Comparison of ENCODE assay signal across 8 cellular contexts in the genomic region with DNA sequence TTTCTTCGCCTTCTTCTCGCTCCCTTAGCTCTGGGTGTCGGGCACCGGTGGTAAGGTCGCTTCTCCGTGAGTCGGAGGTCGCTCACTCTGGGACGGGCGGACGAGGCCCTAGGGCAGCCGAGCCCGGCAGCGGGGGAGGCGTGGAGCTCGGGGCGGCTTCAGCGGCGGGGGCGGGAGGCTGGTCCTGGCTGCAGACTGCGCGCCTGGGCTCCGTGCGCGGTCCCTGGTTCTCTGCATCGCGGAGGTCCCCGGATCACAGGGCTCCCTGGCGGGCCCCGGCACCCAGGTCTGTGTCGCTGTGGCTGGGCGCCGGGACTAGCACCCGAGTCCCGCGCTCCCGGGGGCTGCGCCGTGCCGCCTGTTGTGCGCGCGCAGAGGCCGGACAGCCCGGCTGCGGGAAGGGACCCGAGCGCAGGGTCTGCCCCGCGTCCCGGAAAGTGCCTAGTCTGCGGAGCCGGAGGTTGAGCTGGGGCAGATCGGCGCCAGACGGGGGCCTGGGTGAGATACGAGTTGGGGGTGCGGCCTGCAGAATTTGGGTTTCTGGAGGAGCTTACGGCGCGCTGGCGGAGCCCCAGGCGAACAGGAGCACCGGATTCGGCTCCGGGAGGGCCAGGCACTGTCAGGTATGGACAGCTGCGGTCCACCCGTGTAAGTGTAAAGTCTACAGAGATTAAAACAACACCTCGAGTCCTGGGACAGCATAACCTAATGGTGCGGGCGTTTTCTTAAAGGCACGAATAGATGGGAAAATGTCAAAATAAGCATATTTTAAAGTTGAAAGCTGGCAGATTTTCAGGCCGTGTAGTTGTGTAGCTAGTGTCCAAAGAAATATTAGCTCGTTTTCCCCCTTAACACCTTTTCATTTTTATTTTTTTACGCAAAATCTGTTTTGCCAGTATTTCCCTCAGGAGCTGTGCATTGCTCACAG. TPM values are rescaled to one million over a fixed set of nuclear protein-coding genes. Genes with fewer than 3 reads are reported as not detected.
A peak's percentile ranks its signal among the peaks of the same experiment; 100 is the strongest.
DNase-seq lines count a peak whose midpoint lies in the region; ATAC-seq and TF ChIP-seq lines count a peak whose summit lies in the region.

No MANE protein-coding gene starts in this region.

- H3K4me3 Mint-ChIP-seq in activated T-helper 1 cell treated with anti-CD3 and anti-CD28 coated beads, Interleukin-12 subunit alpha, Interleukin-12 subunit beta, Interleukin-2, Interleukin-4 antibody, amounts not matched to agents 30 ng/mL and 10 ng/mL and 1 ng/mL, durations not matched to agents 14 hours and 24 hours and 36 hours = peak overlapping the region; percentile 75

- CTCF ChIA-PET in GM10248 (lab: Yijun Ruan, JAX) = interaction anchor here (0.8 to 1.8 kb wide), 19 partner anchors 10 to 495 kb away, joined by 3 to 7 read pairs (median 3); no protein-coding TSS in a partner anchor

- no peak for TF ChIP-seq CTCF in GM10248 (IDR thresholded peaks at IDR 0.05; ENCODE audit: control extremely low read depth, extremely low read depth, low read depth, missing control alignments)
- TF ChIP-seq CTCF in gastroesophageal sphincter (IDR thresholded peaks at IDR 0.05) = peak in 1 of 4 experiments; percentile 43

- no peaks in the 10 kb centered on the region for H3K27me3 ChIP-seq in gastroesophageal sphincter

- TF ChIP-seq EP300 in Ishikawa (IDR thresholded peaks at IDR 0.05; ENCODE audit: borderline replicate concordance) (no peak), gastroesophageal sphincter (IDR thresholded peaks at IDR 0.05) (no peak)

- DNase-seq in GM10248 (ENCODE audit: extremely low spot score) = peak; percentile 53
- no peak for DNase-seq in activated T-helper 1 cell treated with anti-CD3 and anti-CD28 coated beads, Interleukin-12 subunit alpha, Interleukin-12 subunit beta, Interleukin-2, Interleukin-4 antibody, amounts not matched to agents 30 ng/mL and 10 ng/mL and 1 ng/mL, durations not matched to agents 14 hours and 24 hours and 36 hours (ENCODE audit: low spot score)
- DNase-seq in nucleus accumbens (lab: John Stamatoyannopoulos, UW) = peak in 41 of 56 donors; percentile 9 to 78 (median 51)
- DNase-seq in NCI-H1436 treated with DMSO at 0.1 percent for 48 hours (lab: John Stamatoyannopoulos, UW) = no peak

- TF ChIP-seq RAD21 in Ishikawa (IDR thresholded peaks at IDR 0.05; ENCODE audit: low read depth) = no peak

- no peaks in the 10 kb centered on the region for H3K9me3 Mint-ChIP-seq in activated T-helper 1 cell treated with anti-CD3 and anti-CD28 coated beads, Interleukin-12 subunit alpha, Interleukin-12 subunit beta, Interleukin-2, Interleukin-4 antibody, amounts not matched to agents 30 ng/mL and 10 ng/mL and 1 ng/mL, durations not matched to agents 14 hours and 24 hours and 36 hours

- ATAC-seq in GM21576 (IDR thresholded peaks at IDR 0.05; ENCODE audit: unreplicated experiment) (peak; percentile 32), gastroesophageal sphincter (peak; percentile 38), HG03457 (IDR thresholded peaks at IDR 0.05; ENCODE audit: unreplicated experiment) (no peak)

- H3K4me1 ChIP-seq in gastroesophageal sphincter = peaks cover 3 to 75% (median 3%) of the 10 kb centered on the region in 3 donors

- H3K4me1 Mint-ChIP-seq in activated T-helper 1 cell treated with anti-CD3 and anti-CD28 coated beads, Interleukin-12 subunit alpha, Interleukin-12 subunit beta, Interleukin-2, Interleukin-4 antibody, amounts not matched to agents 30 ng/mL and 10 ng/mL and 1 ng/mL, durations not matched to agents 14 hours and 24 hours and 36 hours (ENCODE audit: low read depth) = peaks cover 18% of the 10 kb centered on the region

- H3K27me3 Mint-ChIP-seq in activated T-helper 1 cell treated with anti-CD3 and anti-CD28 coated beads, Interleukin-12 subunit alpha, Interleukin-12 subunit beta, Interleukin-2, Interleukin-4 antibody, amounts not matched to agents 30 ng/mL and 10 ng/mL and 1 ng/mL, durations not matched to agents 14 hours and 24 hours and 36 hours (ENCODE audit: insufficient read depth) = peaks cover 5% of the 10 kb centered on the region

- POLR2A ChIA-PET in GM10248 (lab: Yijun Ruan, JAX) = interaction anchor here (0.6 kb wide), 1 partner anchor 54 kb away, joined by 3 read pairs; no protein-coding TSS in a partner anchor

- H3K9me3 ChIP-seq in gastroesophageal sphincter = no peaks in the 10 kb centered on the region

- peak overlapping the region; percentile 71 for H3K27ac Mint-ChIP-seq in activated T-helper 1 cell treated with anti-CD3 and anti-CD28 coated beads, Interleukin-12 subunit alpha, Interleukin-12 subunit beta, Interleukin-2, Interleukin-4 antibody, amounts not matched to agents 30 ng/mL and 10 ng/mL and 1 ng/mL, durations not matched to agents 14 hours and 24 hours and 36 hours

- 0% methylated on average over 7 to 9 of the region's 75 CpGs for WGBS in gastroesophageal sphincter (ENCODE audit: low coverage in 1 of 2), 2 donors

- H3K36me3 Mint-ChIP-seq in activated T-helper 1 cell treated with anti-CD3 and anti-CD28 coated beads, Interleukin-12 subunit alpha, Interleukin-12 subunit beta, Interleukin-2, Interleukin-4 antibody, amounts not matched to agents 30 ng/mL and 10 ng/mL and 1 ng/mL, durations not matched to agents 14 hours and 24 hours and 36 hours (ENCODE audit: low read depth) = peaks cover 1% of the 10 kb centered on the region

- intact Hi-C loops in activated T-helper 1 cell treated with anti-CD3 and anti-CD28 coated beads, Interleukin-12 subunit alpha, Interleukin-12 subunit beta, Interleukin-2, Interleukin-4 antibody, amounts not matched to agents 30 ng/mL and 10 ng/mL and 1 ng/mL, durations not matched to agents 14 hours and 24 hours and 36 hours (cut with micrococcal nuclease) = loop anchor here (1.0 to 10.0 kb wide), 8 partner anchors 24 to 1082 kb away; a partner anchor contains a TSS

- H3K36me3 ChIP-seq in gastroesophageal sphincter = no peaks in the 10 kb centered on the region

- TF ChIP-seq POLR2A in gastroesophageal sphincter (IDR thresholded peaks at IDR 0.05) = peak in 1 of 2 donors; percentile 2

- H3K4me3 ChIP-seq in gastroesophageal sphincter = peak overlapping the region; percentile 85 to 90

- peak overlapping the region; percentile 84 to 99 (median 98) for H3K27ac ChIP-seq in gastroesophageal sphincter

TF ChIP-seq in Ishikawa, 13 proteins besides CTCF, POLR2A, EP300 and RAD21:
- peak; percentile 80 for TF ChIP-seq EGR1 (IDR thresholded peaks at IDR 0.05)
- no peak for TF ChIP-seq FOXM1 (IDR thresholded peaks at IDR 0.05; ENCODE audit: borderline replicate concordance, low read depth)

RNA-seq across cellular contexts. Expression of a gene that starts 0.7 kb away (rescaled TPM):
- total RNA-seq in activated T-helper 1 cell treated with anti-CD3 and anti-CD28 coated beads, Interleukin-12 subunit alpha, Interleukin-12 subunit beta, Interleukin-2, Interleukin-4 antibody, amounts not matched to agents 30 ng/mL and 10 ng/mL and 1 ng/mL, durations not matched to agents 14 hours and 24 hours and 36 hours = 5.9 and 6.1 TPM in 2 replicates
- 10 to 100 TPM; 42.5 to 68.6 (median 53.9) TPM for total RNA-seq in gastroesophageal sphincter

Comparison
In these comparisons a context has a peak if more than half of its experiments do, and no peak if none do; other contexts are left out.
1. DNase-seq: peak in GM10248 (single experiment) and nucleus accumbens (41 of 56); none in activated T-helper 1 cell treated with anti-CD3 and anti-CD28 coated beads, Interleukin-12 subunit alpha, Interleukin-12 subunit beta, Interleukin-2, Interleukin-4 antibody, amounts not matched to agents 30 ng/mL and 10 ng/mL and 1 ng/mL, durations not matched to agents 14 hours and 24 hours and 36 hours (single experiment) and NCI-H1436 treated with DMSO at 0.1 percent for 48 hours (single experiment).